In genomic region chr12:62760779-62761178, GRCh38 we compare ENCODE assay signal across 1 cellular context.
TF ChIP-seq lines count a peak whose summit lies in the region.

No MANE protein-coding gene starts in this region.

TF ChIP-seq in HepG2, 621 proteins besides CTCF, POLR2A, EP300 and RAD21 (continued from another document and continues in another):
- TF ChIP-seq MTF1 (CRISPR knock-in tag; IDR thresholded peaks at IDR 0.05) (no peak), MYC (CRISPR knock-in tag; IDR thresholded peaks at IDR 0.05; ENCODE audit: borderline replicate concordance) (no peak), KAT2B (IDR thresholded peaks at IDR 0.05; ENCODE audit: borderline replicate concordance, low read depth, low read length) (no peak), FOXP1 (IDR thresholded peaks at IDR 0.05) (peak; percentile 45; the same call in 1 of the 2 replicates), FOXP1 (CRISPR knock-in tag; IDR thresholded peaks at IDR 0.05) (peak; percentile 93), ZNF362 (CRISPR knock-in tag; IDR thresholded peaks at IDR 0.05; ENCODE audit: borderline replicate concordance) (peak; percentile 40; the same call in 1 of the 2 replicates), ZNF781 (CRISPR knock-in tag; IDR thresholded peaks at IDR 0.05; ENCODE audit: borderline replicate concordance, not compliant biosample characterization) (no peak), SOX6 (IDR thresholded peaks at IDR 0.05) (no peak), SOX6 (CRISPR knock-in tag; IDR thresholded peaks at IDR 0.05) (peak; percentile 67; the same call in 1 of the 2 replicates), ERF (CRISPR knock-in tag; IDR thresholded peaks at IDR 0.05) (no peak), FOXK1 (CRISPR knock-in tag; IDR thresholded peaks at IDR 0.05; ENCODE audit: borderline replicate concordance, low read depth) (peak; percentile 66; the same call in 1 of the 2 replicates), FIP1L1 (IDR thresholded peaks at IDR 0.05; ENCODE audit: borderline replicate concordance, insufficient read depth, low read depth, low read length) (no peak), DPF2 (CRISPR knock-in tag; IDR thresholded peaks at IDR 0.05; ENCODE audit: borderline replicate concordance, low read depth) (peak; percentile 40; the same call in 1 of the 2 replicates), THYN1 (CRISPR knock-in tag; IDR thresholded peaks at IDR 0.05; ENCODE audit: borderline replicate concordance, low read depth) (no peak), ZNF644 (CRISPR knock-in tag; IDR thresholded peaks at IDR 0.05; ENCODE audit: low read depth) (no peak), MAF1 (CRISPR knock-in tag; IDR thresholded peaks at IDR 0.05; ENCODE audit: borderline replicate concordance) (no peak), CSRNP2 (CRISPR knock-in tag; conservative IDR thresholded peaks at IDR 0.05; ENCODE audit: low read depth) (no peak), ZNF749 (CRISPR knock-in tag; IDR thresholded peaks at IDR 0.05; ENCODE audit: borderline replicate concordance) (no peak), ZBTB3 (CRISPR knock-in tag; IDR thresholded peaks at IDR 0.05; ENCODE audit: borderline replicate concordance, low read depth) (no peak), FOSL2 (CRISPR knock-in tag; IDR thresholded peaks at IDR 0.05) (peak; percentile 45; the same call in 1 of the 2 replicates), HMG20A (CRISPR knock-in tag; IDR thresholded peaks at IDR 0.05; ENCODE audit: borderline replicate concordance) (peak; percentile 88; the same call in 1 of the 2 replicates), ZBED4 (CRISPR knock-in tag; IDR thresholded peaks at IDR 0.05; ENCODE audit: borderline replicate concordance) (no peak), ZNF331 (CRISPR knock-in tag; IDR thresholded peaks at IDR 0.05) (0 out of 2 replicates have a peak, but pooled peaks have one; percentile 58), U2AF2 (IDR thresholded peaks at IDR 0.05; ENCODE audit: low read depth, low read length) (no peak), SIX4 (CRISPR knock-in tag; IDR thresholded peaks at IDR 0.05) (peak; percentile 51; the same call in 1 of the 2 replicates), STAT5B (CRISPR knock-in tag; IDR thresholded peaks at IDR 0.05) (no peak), ZNF180 (CRISPR knock-in tag; IDR thresholded peaks at IDR 0.05; ENCODE audit: borderline replicate concordance, low read depth) (no peak), TBX2 (CRISPR knock-in tag; IDR thresholded peaks at IDR 0.05; ENCODE audit: borderline replicate concordance) (peak; percentile 57), CREM (IDR thresholded peaks at IDR 0.05) (peak; percentile 73; the same call in 1 of the 2 replicates), CREM (CRISPR knock-in tag; IDR thresholded peaks at IDR 0.05) (no peak), RXRB (CRISPR knock-in tag; IDR thresholded peaks at IDR 0.05; ENCODE audit: borderline replicate concordance) (peak; percentile 78; the same call in 1 of the 2 replicates), KDM5B (CRISPR knock-in tag; IDR thresholded peaks at IDR 0.05; ENCODE audit: borderline replicate concordance) (no peak), FLYWCH1 (CRISPR knock-in tag; IDR thresholded peaks at IDR 0.05) (no peak), KLF11 (CRISPR knock-in tag; IDR thresholded peaks at IDR 0.05) (no peak), ZSCAN9 (CRISPR knock-in tag; IDR thresholded peaks at IDR 0.05; ENCODE audit: borderline replicate concordance) (peak; percentile 55), RNF219 (CRISPR knock-in tag; IDR thresholded peaks at IDR 0.05) (no peak), MNT (IDR thresholded peaks at IDR 0.05) (no peak), SIX1 (CRISPR knock-in tag; IDR thresholded peaks at IDR 0.05; ENCODE audit: borderline replicate concordance) (0 out of 2 replicates have a peak, but pooled peaks have one; percentile 45), RFXANK (CRISPR knock-in tag; IDR thresholded peaks at IDR 0.05) (no peak), ELK4 (CRISPR knock-in tag; IDR thresholded peaks at IDR 0.05; ENCODE audit: borderline replicate concordance) (no peak), HINFP (CRISPR knock-in tag; IDR thresholded peaks at IDR 0.05; ENCODE audit: low read depth) (no peak), TARDBP (CRISPR knock-in tag; IDR thresholded peaks at IDR 0.05) (no peak), ZNF557 (CRISPR knock-in tag; IDR thresholded peaks at IDR 0.05) (no peak), RFXAP (CRISPR knock-in tag; IDR thresholded peaks at IDR 0.05; ENCODE audit: borderline replicate concordance) (no peak), TCF7L2 (IDR thresholded peaks at IDR 0.05; ENCODE audit: low read depth, low read length) (0 out of 2 replicates have a peak, but pooled peaks have one; percentile 27), TEAD3 (CRISPR knock-in tag; optimal IDR thresholded peaks at IDR 0.05; ENCODE audit: borderline replicate concordance) (peak; percentile 22), RARG (CRISPR knock-in tag; IDR thresholded peaks at IDR 0.05; ENCODE audit: low read depth) (no peak), MED1 (CRISPR knock-in tag; IDR thresholded peaks at IDR 0.05) (peak; percentile 41; the same call in 1 of the 2 replicates), SOX5 (CRISPR knock-in tag; IDR thresholded peaks at IDR 0.05; ENCODE audit: borderline replicate concordance) (peak; percentile 57; the same call in 1 of the 2 replicates), ZNF224 (CRISPR knock-in tag; IDR thresholded peaks at IDR 0.05) (no peak), STAT6 (CRISPR knock-in tag; IDR thresholded peaks at IDR 0.05; ENCODE audit: borderline replicate concordance) (no peak), ZNF33B (CRISPR knock-in tag; IDR thresholded peaks at IDR 0.05) (no peak), SOX13 (IDR thresholded peaks at IDR 0.05) (peak; percentile 25; the same call in 1 of the 2 replicates), SOX13 (CRISPR knock-in tag; conservative IDR thresholded peaks at IDR 0.05 in 1 of 2, IDR thresholded peaks at IDR 0.05 in 1 of 2) (peak in 1 of 2 experiments; percentile 82; a peak in 2 of 4 replicates), KLF13 (CRISPR knock-in tag; IDR thresholded peaks at IDR 0.05) (no peak), U2AF1 (optimal IDR thresholded peaks at IDR 0.05; ENCODE audit: low read depth, low read length) (no peak), ZNF234 (CRISPR knock-in tag; conservative IDR thresholded peaks at IDR 0.05) (no peak), ARHGAP35 (CRISPR knock-in tag; IDR thresholded peaks at IDR 0.05; ENCODE audit: borderline replicate concordance) (no peak)
